Comparison of ENCODE assay signal across 8 cellular contexts in the genomic region with DNA sequence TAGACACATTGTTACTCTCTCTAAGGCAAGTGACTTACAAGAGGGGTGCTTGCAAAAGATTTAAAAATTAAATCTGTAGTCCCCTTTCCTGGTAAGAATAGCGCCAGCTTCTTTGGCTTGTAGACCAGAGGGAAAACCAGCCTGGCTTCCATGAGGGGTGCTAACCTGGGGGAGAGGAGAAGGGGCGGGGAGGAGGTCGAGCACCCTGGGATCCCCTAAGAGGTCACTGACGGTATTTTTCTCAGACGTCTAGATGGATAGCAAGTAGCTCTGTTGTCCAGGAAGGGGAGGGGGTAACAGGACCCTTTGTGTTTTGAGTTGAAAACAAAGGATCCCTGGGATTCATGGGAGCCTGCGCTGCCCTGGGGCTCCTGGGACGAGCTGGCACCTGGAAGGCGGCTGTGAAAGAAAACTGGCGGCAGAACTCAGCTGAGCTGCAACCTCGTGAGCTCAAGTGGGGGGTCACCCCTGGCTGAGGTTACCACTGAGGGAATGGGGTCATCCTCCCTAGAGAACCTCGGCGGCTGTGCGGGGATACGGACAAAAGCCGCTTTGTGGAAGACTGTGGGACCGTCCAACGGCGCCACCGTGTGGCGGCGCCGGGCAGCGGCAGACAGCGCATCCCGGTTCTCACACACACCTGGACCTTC. TPM values are rescaled to one million over a fixed set of nuclear protein-coding genes. Genes with fewer than 3 reads are reported as not detected.
DNase-seq lines count a peak whose midpoint lies in the region; ATAC-seq, FAIRE-seq and TF ChIP-seq lines count a peak whose summit lies in the region.

No MANE protein-coding gene starts in this region.

- peak overlapping the region; percentile 49 to 76; a peak in 4 of 6 replicates for H3K27ac ChIP-seq in A549

- H3K27me3 Mint-ChIP-seq in activated CD4-positive, alpha-beta T cell treated with anti-CD3 and anti-CD28 coated beads for 36 hours, result peaks cover 55% of the 10 kb centered on the region

- H3K4me3 Mint-ChIP-seq in activated CD4-positive, alpha-beta T cell treated with anti-CD3 and anti-CD28 coated beads for 36 hours, result no peak overlapping the region

- FAIRE-seq in A549 (lab: Jason Lieb, UNC), result no peak

- H3K4me1 Mint-ChIP-seq in activated CD4-positive, alpha-beta T cell treated with anti-CD3 and anti-CD28 coated beads for 36 hours, result peaks cover 6% of the 10 kb centered on the region

- H3K4me3 ChIP-seq in A549 (peak overlapping the region; percentile 36), GM12875 (ENCODE audit: low read depth, low read length) (no peak overlapping the region), lower leg skin (ENCODE audit: low read depth, poor library complexity, severe bottlenecking) (no peak overlapping the region)

- DNase-seq in A549 (ENCODE audit: low read depth in 1 of 2, low spot score in 1 of 2) (peak; percentile 53 to 78), NCI-H1930 (lab: John Stamatoyannopoulos, UW) (peak; percentile 34 to 59), dermis microvascular lymphatic vessel endothelial cell (ENCODE audit: low read depth in 2 of 2) (peak; percentile 23 to 55), lower leg skin (ENCODE audit: low spot score in 2 of 2) (peak; percentile 27 to 90)
- peak; percentile 72 for DNase-seq in activated CD4-positive, alpha-beta T cell treated with anti-CD3 and anti-CD28 coated beads for 36 hours
- peak; percentile 5 to 16 (median 8) for DNase-seq in stimulated activated CD4-positive, alpha-beta T cell treated with anti-CD3 and anti-CD28 coated beads, TNF-alpha, amount 100 ng/mL, for 4 hours (ENCODE audit: low read depth in 3 of 3)

- H3K4me1 ChIP-seq in A549, result peaks cover 37% of the 10 kb centered on the region

- no peaks in the 10 kb centered on the region for H3K9me3 Mint-ChIP-seq in activated CD4-positive, alpha-beta T cell treated with anti-CD3 and anti-CD28 coated beads for 36 hours (ENCODE audit: low read depth)

- 15% methylated on average over 24 of the region's 25 CpGs for WGBS in A549 (ENCODE audit: missing lambda C conversion rate)
- 8 to 11% methylated on average over 25 of the region's 25 CpGs for WGBS in lower leg skin, 2 donors

- ATAC-seq in A549 (peak; percentile 79 to 92), HG02840 (IDR thresholded peaks at IDR 0.05; ENCODE audit: low FRiP score, unreplicated experiment) (peak; percentile 71)
- ATAC-seq in activated CD4-positive, alpha-beta T cell treated with anti-CD3 and anti-CD28 coated beads for 36 hours, result peak; percentile 81

- peak; percentile 87 to 97 for TF ChIP-seq RAD21 in A549 (conservative IDR thresholded peaks at IDR 0.05 in 1 of 2, IDR thresholded peaks at IDR 0.05 in 1 of 2)

- no peaks in the 10 kb centered on the region for H3K9me3 ChIP-seq in A549

- POLR2A ChIA-PET in A549 (lab: Yijun Ruan, JAX), result interaction anchor here (1.3 kb wide), 1 partner anchor 690 kb away, joined by 4 read pairs; no protein-coding TSS in a partner anchor
- POLR2A ChIA-PET in activated CD4-positive, alpha-beta T cell treated with anti-CD3 and anti-CD28 coated beads for 36 hours (lab: Charles Lee), result interaction anchor here (0.6 kb wide), 1 partner anchor 182 kb away, joined by 3 read pairs; no protein-coding TSS in a partner anchor

- no peak overlapping the region for H3K27ac Mint-ChIP-seq in activated CD4-positive, alpha-beta T cell treated with anti-CD3 and anti-CD28 coated beads for 36 hours

- TF ChIP-seq POLR2A in A549 (IDR thresholded peaks at IDR 0.05; ENCODE audit: low read length), result no peak
- no peak for TF ChIP-seq POLR2A in lower leg skin (IDR thresholded peaks at IDR 0.05)

- CTCF ChIA-PET in A549 (lab: Yijun Ruan, JAX), result interaction anchor here (0.6 to 3.6 kb wide), 68 partner anchors 8 to 918 kb away, joined by 3 to 139 read pairs (median 6); a partner anchor contains a TSS
- CTCF ChIA-PET in activated CD4-positive, alpha-beta T cell treated with anti-CD3 and anti-CD28 coated beads for 36 hours (lab: Charles Lee), result interaction anchor here (0.6 to 1.8 kb wide), 23 partner anchors 9 to 690 kb away, joined by 3 to 13 read pairs (median 3); a partner anchor contains a TSS

- peak overlapping the region; percentile 87 for H3K4me2 ChIP-seq in A549

- intact Hi-C loops in activated CD4-positive, alpha-beta T cell treated with anti-CD3 and anti-CD28 coated beads for 36 hours (cut with DNase I, micrococcal nuclease), result loop anchor here (1.0 to 10.0 kb wide), 7 partner anchors 145 to 919 kb away; a partner anchor contains a TSS
- intact Hi-C loops in lower leg skin (cut with DNase I; ENCODE audit: low total_unique reads), result loop anchor here (5.0 kb wide), 1 partner anchor 147 kb away; no protein-coding TSS in a partner anchor

- no peak for TF ChIP-seq EP300 in A549 (IDR thresholded peaks at IDR 0.05)

- TF ChIP-seq CTCF in A549 (IDR thresholded peaks at IDR 0.05) (peak; percentile 98), GM12875 (IDR thresholded peaks at IDR 0.05; ENCODE audit: borderline replicate concordance, insufficient read depth, low read depth, low read length) (peak; percentile 99), lower leg skin (IDR thresholded peaks at IDR 0.05) (peak in 1 of 3 donors; percentile 63)

- no peaks in the 10 kb centered on the region for H3K36me3 Mint-ChIP-seq in activated CD4-positive, alpha-beta T cell treated with anti-CD3 and anti-CD28 coated beads for 36 hours (ENCODE audit: low read depth)

TF ChIP-seq in A549, 52 proteins besides CTCF, POLR2A, EP300 and RAD21:
- TF ChIP-seq SMC3 (IDR thresholded peaks at IDR 0.05) (peak; percentile 98), FOSL2 (IDR thresholded peaks at IDR 0.05) (no peak), FOSL2 (CRISPR knock-in tag; IDR thresholded peaks at IDR 0.05) (no peak), CHD2 (IDR thresholded peaks at IDR 0.05; ENCODE audit: low read length, partially characterized antibody) (no peak), NFE2L2 (conservative IDR thresholded peaks at IDR 0.05; ENCODE audit: low read length) (no peak), TFCP2L1 (CRISPR knock-in tag; IDR thresholded peaks at IDR 0.05) (no peak), JUNB (IDR thresholded peaks at IDR 0.05) (no peak), EHMT2 (IDR thresholded peaks at IDR 0.05; ENCODE audit: low read depth) (no peak)
TF ChIP-seq in A549: peak in this region for 1.

RNA-seq across cellular contexts. Expression of a gene that starts 37.8 kb away (rescaled TPM):
- 88.6 and 147 TPM in 2 replicates for polyA plus RNA-seq in A549 (2011; rRNA removed)
- polyA plus RNA-seq in A549 (2012; cell fraction: cytosol; rRNA removed), result 42.4 and 46.5 TPM in 2 replicates
- 20.8 and 21.5 TPM in 2 replicates for polyA plus RNA-seq in A549 (2012; cell fraction: nucleus; rRNA removed)
- 70.5 to 75.9 TPM (median 75.7 TPM) in 3 replicates for polyA plus RNA-seq in A549 (2017; fragmentation: RNase III; extraction: RNeasy Plus Mini Kit Qiagen cat#74134 plus additional on column Dnase treatment)
- polyA minus RNA-seq in A549 (2011; rRNA and poly(A)+ RNA removed), result 18.5 and 23.0 TPM in 2 replicates
- 10 to 100 TPM; 45.2 to 72.4 TPM for total RNA-seq in activated CD4-positive, alpha-beta T cell treated with anti-CD3 and anti-CD28 coated beads for 36 hours
- total RNA-seq in dermis microvascular lymphatic vessel endothelial cell, result 22.9 and 36.5 TPM in 2 replicates
- total RNA-seq in lower leg skin, result 10 to 100 TPM; 24.7 to 39.0 (median 32.9) TPM

RNA-seq across cellular contexts. Expression of a gene that starts 48.1 kb away (rescaled TPM):
- polyA plus RNA-seq in A549 (2011; rRNA removed) (2.5 TPM in 2 replicates), A549 (2017; fragmentation: RNase III; extraction: RNeasy Plus Mini Kit Qiagen cat#74134 plus additional on column Dnase treatment) (13.5 to 19.0 TPM (median 16.1 TPM) in 3 replicates)
- polyA plus RNA-seq in A549 (2012; cell fraction: cytosol; rRNA removed), result 4.1 and 5.0 TPM in 2 replicates
- 4.4 and 5.9 TPM in 2 replicates for polyA plus RNA-seq in A549 (2012; cell fraction: nucleus; rRNA removed)
- 3.5 and 4.0 TPM in 2 replicates for polyA minus RNA-seq in A549 (2011; rRNA and poly(A)+ RNA removed)
- total RNA-seq in activated CD4-positive, alpha-beta T cell treated with anti-CD3 and anti-CD28 coated beads for 36 hours, result under 1 TPM in 1 of 2 experiments, not detected in 1; 0.11 TPM
- total RNA-seq in dermis microvascular lymphatic vessel endothelial cell (40.2 and 52.1 TPM in 2 replicates), lower leg skin (10 to 100 TPM in 2 of 4 donors, 1 to 10 TPM in 2; 6.6 to 12.9 (median 9.1) TPM)

Comparison
In these comparisons a context has a peak if more than half of its experiments do, and no peak if none do; other contexts are left out.
1. DNase-seq: peak in every context shown above with its lines; median percentile 72 in activated CD4-positive, alpha-beta T cell treated with anti-CD3 and anti-CD28 coated beads for 36 hours; 66 in A549; 58 in lower leg skin; 46 in NCI-H1930; 39 in dermis microvascular lymphatic vessel endothelial cell; 8 in stimulated activated CD4-positive, alpha-beta T cell treated with anti-CD3 and anti-CD28 coated beads, TNF-alpha, amount 100 ng/mL, for 4 hours.
2. RNA of a gene that starts 48.1 kb away (total RNA-seq): 40.2 to 52.1 TPM in dermis microvascular lymphatic vessel endothelial cell and 6.6 to 12.9 TPM in lower leg skin; 0.11 TPM in activated CD4-positive, alpha-beta T cell treated with anti-CD3 and anti-CD28 coated beads for 36 hours; every median in the first group is over 4 times any median in the second.
3. Peak in every context shown above with its lines, with median percentiles within 50 percentile points of each other: ATAC-seq.